ENCODE assay signal across 11 cellular contexts in genomic region chr2:219461061-219461514, GRCh38. TPM values are rescaled to one million over a fixed set of nuclear protein-coding genes. Genes with fewer than 3 reads are reported as not detected.
DNase-seq lines count a peak whose midpoint lies in the region; ATAC-seq and TF ChIP-seq lines count a peak whose summit lies in the region.
"Had no signal": no experiment of that assay in that cellular context is flagged by ENCODE, and none has a peak within 500 bp of the region (broad histone marks: within the 10 kb centered on the region; RNA-seq: fewer than 3 reads in every experiment).

No MANE protein-coding gene starts in this region.

- ATAC-seq in DND-41 (ENCODE audit: insufficient read depth, low read depth) (no peak), upper lobe of right lung (no peak), right lobe of liver (no peak)

- WGBS in neuronal stem cell (ENCODE audit: extremely low coverage in 2 of 2, insufficient read length in 2 of 2, insufficient replicate concordance in 1 of 2), 2 donors, result no CpG with 5 or more reads among the region's 11 CpGs
- WGBS in right lobe of liver (ENCODE audit: insufficient coverage, low coverage, low lambda C conversion rate, missing lambda C conversion rate), result 3% methylated on average over 5 of the region's 11 CpGs

- no peak for TF ChIP-seq CTCF in DND-41 (IDR thresholded peaks at IDR 0.05; ENCODE audit: borderline replicate concordance, extremely low read depth, low read length, poor library complexity, severe bottlenecking)
- TF ChIP-seq CTCF in coronary artery (IDR thresholded peaks at IDR 0.05), result no peak
- no peak for TF ChIP-seq CTCF in upper lobe of right lung (IDR thresholded peaks at IDR 0.05)
- no peak for TF ChIP-seq CTCF in right lobe of liver (IDR thresholded peaks at IDR 0.05)

- peaks cover 9% of the 10 kb centered on the region for H4K20me1 ChIP-seq in DND-41 (ENCODE audit: insufficient read depth, low read length)

- H2AFZ ChIP-seq in DND-41 (ENCODE audit: low read depth, low read length) (no peak overlapping the region), neuronal stem cell (ENCODE audit: low read length) (peak overlapping the region; percentile 81)

- H4K91ac ChIP-seq in neuronal stem cell (ENCODE audit: low read depth, low read length, poor library complexity), result no peak overlapping the region

- peak overlapping the region; percentile 92 for H3K18ac ChIP-seq in neuronal stem cell (ENCODE audit: low read length)

- H3K36me3 ChIP-seq in DND-41 (ENCODE audit: insufficient read depth, low read length) (no peaks in the 10 kb centered on the region), neuronal stem cell (replicated peaks in 1 of 2; ENCODE audit: control insufficient read depth in 2 of 2, insufficient read depth in 2 of 2, low read length in 2 of 2) (no peaks in the 10 kb centered on the region), upper lobe of right lung (no peaks in the 10 kb centered on the region), right lobe of liver (no peaks in the 10 kb centered on the region)

- H3K79me1 ChIP-seq in neuronal stem cell (ENCODE audit: low read depth, low read length), result no peaks in the 10 kb centered on the region

- peak overlapping the region; percentile 19 for H2BK5ac ChIP-seq in neuronal stem cell (ENCODE audit: low read length)

- peak overlapping the region; percentile 67 for H2BK120ac ChIP-seq in neuronal stem cell (ENCODE audit: low read depth, low read length)

- peak overlapping the region; percentile 91 for H2BK15ac ChIP-seq in neuronal stem cell (ENCODE audit: low read length)

- H3K23ac ChIP-seq in neuronal stem cell (ENCODE audit: low read depth, low read length, poor library complexity), result peak overlapping the region; percentile 98

- intact Hi-C loops in upper lobe of right lung (cut with DNase I), result no loop called here
- intact Hi-C loops in right lobe of liver (cut with DNase I), result no loop called here

- no peak overlapping the region for H3K4me2 ChIP-seq in DND-41 (ENCODE audit: insufficient read depth, low read length)
- H3K4me2 ChIP-seq in neuronal stem cell (ENCODE audit: insufficient read depth, low read length, poor library complexity, severe bottlenecking), result no peak overlapping the region

- H3K27me3 ChIP-seq in DND-41 (ENCODE audit: insufficient read depth, low read length, poor library complexity) (no peaks in the 10 kb centered on the region), neuronal stem cell (ENCODE audit: control insufficient read depth in 3 of 3, insufficient read depth in 3 of 3, low read depth in 1 of 3, low read length in 3 of 3) (no peaks in the 10 kb centered on the region), upper lobe of right lung (no peaks in the 10 kb centered on the region), right lobe of liver (no peaks in the 10 kb centered on the region)

- DNase-seq in DND-41 (peak; percentile 14), NCI-H1092 treated with DMSO at 0.1 percent for 48 hours (lab: John Stamatoyannopoulos, UW) (peak; percentile 72), coronary artery (ENCODE audit: low spot score) (peak; percentile 90), neuronal stem cell (ENCODE audit: low spot score) (no peak), upper lobe of right lung (no peak), NCI-H2107 (lab: John Stamatoyannopoulos, UW) (no peak), right lobe of liver (no peak), HK-2 (ENCODE audit: unreplicated experiment) (no peak)
- DNase-seq: DMS53, NCI-H1436 had no signal

- H3K79me2 ChIP-seq in DND-41 (ENCODE audit: insufficient read depth, low read length), result no peaks in the 10 kb centered on the region

- H3K4me3 ChIP-seq in DND-41 (ENCODE audit: low read depth in 1 of 2, low read length in 2 of 2), result no peak overlapping the region
- peak overlapping the region; percentile 52 for H3K4me3 ChIP-seq in coronary artery
- H3K4me3 ChIP-seq in neuronal stem cell (ENCODE audit: low read length in 2 of 2), result peak overlapping the region in 1 of 2 donors; percentile 50
- H3K4me3 ChIP-seq in upper lobe of right lung, result no peak overlapping the region
- no peak overlapping the region for H3K4me3 ChIP-seq in right lobe of liver

- no peak for TF ChIP-seq POLR2A in right lobe of liver (IDR thresholded peaks at IDR 0.05)

- H4K8ac ChIP-seq in neuronal stem cell (ENCODE audit: low read depth, low read length), result no peak overlapping the region

- peak overlapping the region; percentile 95 for H2BK12ac ChIP-seq in neuronal stem cell (ENCODE audit: low read length)

- H3K9ac ChIP-seq in DND-41 (ENCODE audit: low read depth, low read length), result no peak overlapping the region
- peak overlapping the region; percentile 53 for H3K9ac ChIP-seq in neuronal stem cell (ENCODE audit: low read depth, low read length, poor library complexity)

- H3K4me1 ChIP-seq in DND-41 (ENCODE audit: insufficient read depth, low read length) (no peaks in the 10 kb centered on the region), neuronal stem cell (ENCODE audit: control insufficient read depth in 2 of 2, insufficient read depth in 1 of 2, low read depth in 1 of 2, low read length in 2 of 2) (peaks cover 24 to 27% of the 10 kb centered on the region in 2 donors), upper lobe of right lung (no peaks in the 10 kb centered on the region), right lobe of liver (no peaks in the 10 kb centered on the region)

- H3K9me3 ChIP-seq in DND-41 (ENCODE audit: insufficient read depth, low read length, severe bottlenecking) (no peaks in the 10 kb centered on the region), neuronal stem cell (replicated peaks in 1 of 2; ENCODE audit: control insufficient read depth in 2 of 2, insufficient read depth in 1 of 2, low read depth in 1 of 2, low read length in 2 of 2) (no peaks in the 10 kb centered on the region), upper lobe of right lung (no peaks in the 10 kb centered on the region), right lobe of liver (no peaks in the 10 kb centered on the region)

- H3K27ac ChIP-seq in DND-41 (ENCODE audit: low read length), result no peak overlapping the region
- H3K27ac ChIP-seq in coronary artery, result peak overlapping the region; percentile 98 to 99
- no peak overlapping the region for H3K27ac ChIP-seq in neuronal stem cell (replicated peaks; ENCODE audit: low read length)
- no peak overlapping the region for H3K27ac ChIP-seq in upper lobe of right lung
- no peak overlapping the region for H3K27ac ChIP-seq in right lobe of liver

- peak overlapping the region; percentile 94 for H3K14ac ChIP-seq in neuronal stem cell (ENCODE audit: low read length)

- peak overlapping the region; percentile 66 for H2AK5ac ChIP-seq in neuronal stem cell (ENCODE audit: low read depth, low read length)

- H3K4ac ChIP-seq in neuronal stem cell (ENCODE audit: low read length), result no peak overlapping the region

RNA-seq across cellular contexts. Expression of gene SPEG, which starts 26.4 kb away (rescaled TPM):
- 24.0 TPM for polyA plus RNA-seq in neuronal stem cell (2013, experiment 1 of 2)
- 23.9 TPM for polyA plus RNA-seq in neuronal stem cell (2013, experiment 2 of 2)
- total RNA-seq in upper lobe of right lung, result 5.6 TPM
- total RNA-seq in right lobe of liver, result 1 to 10 TPM in 1 of 6 experiments, under 1 TPM in 5; 0.24 to 1.5 (median 0.48) TPM

RNA-seq across cellular contexts. Expression of gene GMPPA, which starts 37.6 kb away (rescaled TPM):
- 11.1 TPM for polyA plus RNA-seq in neuronal stem cell (2013, experiment 1 of 2)
- 10.9 TPM for polyA plus RNA-seq in neuronal stem cell (2013, experiment 2 of 2)
- total RNA-seq in upper lobe of right lung (25.3 TPM), right lobe of liver (10 to 100 TPM; 21.7 to 54.1 (median 40.2) TPM)

RNA-seq across cellular contexts. Expression of gene DES, which starts 42.9 kb away (rescaled TPM):
- polyA plus RNA-seq in neuronal stem cell (2013, experiment 1 of 2), result 0.24 TPM
- 0.39 TPM for polyA plus RNA-seq in neuronal stem cell (2013, experiment 2 of 2)
- 59.4 TPM for total RNA-seq in upper lobe of right lung
- total RNA-seq in right lobe of liver, result 10 to 100 TPM in 1 of 6 experiments, 1 to 10 TPM in 5; 1.2 to 25.6 (median 2.5) TPM
- polyA plus RNA-seq: neural cell had no signal

RNA-seq across cellular contexts. Expression of gene ASIC4, which starts 53.2 kb away (rescaled TPM):
- 0.14 TPM for polyA plus RNA-seq in neuronal stem cell (2013, experiment 1 of 2)
- polyA plus RNA-seq in neuronal stem cell (2013, experiment 2 of 2), result 0.15 TPM
- total RNA-seq in upper lobe of right lung (0.55 TPM), right lobe of liver (not detected)

Comparison
In these comparisons a context has a peak if more than half of its experiments do, and no peak if none do; other contexts are left out.
1. DNase-seq: peak in DND-41 (single experiment), NCI-H1092 treated with DMSO at 0.1 percent for 48 hours (single experiment) and coronary artery (single experiment); none in neuronal stem cell (single experiment), upper lobe of right lung (single experiment), NCI-H2107 (single experiment), right lobe of liver (0 of 3) and HK-2 (single experiment).
2. H3K27ac ChIP-seq: peak in coronary artery (2 of 2); none in DND-41 (single experiment), neuronal stem cell (single experiment), upper lobe of right lung (single experiment) and right lobe of liver (0 of 3).